In genomic region chr14:31541702-31542101, GRCh38 we compare ENCODE assay signal across 29 cellular contexts. TPM values are rescaled to one million over a fixed set of nuclear protein-coding genes. Genes with fewer than 3 reads are reported as not detected.
"Had no signal": no experiment of that assay in that cellular context is flagged by ENCODE, and none has a peak within 500 bp of the region (broad histone marks: within the 10 kb centered on the region; RNA-seq: fewer than 3 reads in every experiment).

No MANE protein-coding gene starts in this region.

- H3K27me3 ChIP-seq: body of pancreas, esophagus squamous epithelium, gastrocnemius medialis, testis, vagina had no signal

- H3K4me1 Mint-ChIP-seq: activated naive CD4-positive, alpha-beta T cell treated with anti-CD3 and anti-CD28 coated beads, Interleukin-2, amount 50 U/mL, for 24 hours; natural killer cell; stimulated activated naive B cell treated with anti-CD40 and anti-IgM and Interleukin-4, amounts not matched to agents 10 μg/mL and 1 μg/mL and 100 μg/mL, for 72 hours had no signal

- H3K9me3 Mint-ChIP-seq: activated naive CD4-positive, alpha-beta T cell treated with anti-CD3 and anti-CD28 coated beads, Interleukin-2, amount 50 U/mL, for 24 hours; natural killer cell; stimulated activated naive B cell treated with anti-CD40 and anti-IgM and Interleukin-4, amounts not matched to agents 10 μg/mL and 1 μg/mL and 100 μg/mL, for 72 hours had no signal

- DNase-seq: activated CD4-positive, alpha-beta T cell treated with anti-CD3 and anti-CD28 coated beads for 1 hour; activated CD4-positive, alpha-beta T cell treated with anti-CD3 and anti-CD28 coated beads, Interleukin-2, amount 50 U/mL, for 1 hour; activated CD8-positive, alpha-beta T cell treated with anti-CD3 and anti-CD28 coated beads, Interleukin-2, amount 10 ng/mL, durations not matched to agents 7 days and 5 days; activated gamma-delta T cell treated with Interleukin-2 at 50 U/mL for 16 hours; activated T-cell treated with anti-CD3 and anti-CD28 coated beads, Interleukin-2, amount 50 U/mL, for 1 hour; anterior cingulate cortex; body of pancreas; central memory CD4-positive, alpha-beta T cell; dermis blood vessel endothelial cell; effector CD8-positive, alpha-beta T cell; esophagus squamous epithelium; gastrocnemius medialis; head of caudate nucleus; hypothalamus; left ventricle myocardium superior; midbrain; natural killer cell; small intestine; stimulated activated CD4-positive, alpha-beta T cell treated with anti-CD3 and anti-CD28 coated beads, Interleukin-15, amount 100 ng/mL, for 24 hours; stimulated activated CD8-positive, alpha-beta memory T cell treated with anti-CD3 and anti-CD28 coated beads, Interleukin-4, amount 100 ng/mL, for 48 hours; stimulated activated naive B cell treated with anti-CD40 and anti-IgM and Interleukin-4, amounts not matched to agents 10 μg/mL and 1 μg/mL and 100 μg/mL, for 72 hours; testis had no signal

- H3K9me3 ChIP-seq: body of pancreas, esophagus squamous epithelium, gastrocnemius medialis, testis, vagina had no signal

- H3K4me1 ChIP-seq: body of pancreas, esophagus squamous epithelium, gastrocnemius medialis, testis, vagina had no signal

- H3K27ac ChIP-seq: body of pancreas, esophagus squamous epithelium, gastrocnemius medialis, testis, vagina had no signal

- H3K27ac Mint-ChIP-seq: activated CD8-positive, alpha-beta T cell treated with anti-CD3 and anti-CD28 coated beads, Interleukin-2, amount 10 ng/mL, durations not matched to agents 7 days and 5 days; activated naive CD4-positive, alpha-beta T cell treated with anti-CD3 and anti-CD28 coated beads, Interleukin-2, amount 50 U/mL, for 24 hours; natural killer cell; stimulated activated naive B cell treated with anti-CD40 and anti-IgM and Interleukin-4, amounts not matched to agents 10 μg/mL and 1 μg/mL and 100 μg/mL, for 72 hours had no signal

- H3K4me3 Mint-ChIP-seq: activated CD8-positive, alpha-beta T cell treated with anti-CD3 and anti-CD28 coated beads, Interleukin-2, amount 10 ng/mL, durations not matched to agents 7 days and 5 days; activated naive CD4-positive, alpha-beta T cell treated with anti-CD3 and anti-CD28 coated beads, Interleukin-2, amount 50 U/mL, for 24 hours; natural killer cell; stimulated activated naive B cell treated with anti-CD40 and anti-IgM and Interleukin-4, amounts not matched to agents 10 μg/mL and 1 μg/mL and 100 μg/mL, for 72 hours had no signal

- H3K36me3 Mint-ChIP-seq: activated naive CD4-positive, alpha-beta T cell treated with anti-CD3 and anti-CD28 coated beads, Interleukin-2, amount 50 U/mL, for 24 hours; natural killer cell; stimulated activated naive B cell treated with anti-CD40 and anti-IgM and Interleukin-4, amounts not matched to agents 10 μg/mL and 1 μg/mL and 100 μg/mL, for 72 hours had no signal

- FAIRE-seq: endothelial cell of umbilical vein, small intestine had no signal

- ATAC-seq: activated CD8-positive, alpha-beta T cell treated with anti-CD3 and anti-CD28 coated beads, Interleukin-2, amount 10 ng/mL, durations not matched to agents 7 days and 5 days; body of pancreas; gastrocnemius medialis; left ventricle myocardium superior; natural killer cell; sciatic nerve; stimulated activated naive B cell treated with anti-CD40 and anti-IgM and Interleukin-4, amounts not matched to agents 10 μg/mL and 1 μg/mL and 100 μg/mL, for 72 hours had no signal

- H3K4me3 ChIP-seq: body of pancreas, esophagus squamous epithelium, gastrocnemius medialis, testis, vagina had no signal

- H3K36me3 ChIP-seq: esophagus squamous epithelium, gastrocnemius medialis, vagina had no signal

RNA-seq across cellular contexts. Expression of gene GPR33, which starts 53.9 kb away (rescaled TPM):
- total RNA-seq: activated CD8-positive, alpha-beta T cell treated with anti-CD3 and anti-CD28 coated beads, Interleukin-2, amount 10 ng/mL, durations not matched to agents 7 days and 5 days; body of pancreas; dermis blood vessel endothelial cell; endothelial cell of umbilical vein; esophagus squamous epithelium; gastrocnemius medialis; left ventricle myocardium superior; natural killer cell; osteoblast; posterior vena cava; renal cortical epithelial cell; sciatic nerve; vagina had no signal
- polyA plus RNA-seq: endothelial cell of umbilical vein, small intestine had no signal
